9 cellular contexts compared by ENCODE assay signal in genomic region chr7:157689269-157690057, GRCh38.
DNase-seq lines count a peak whose midpoint lies in the region; TF ChIP-seq lines count a peak whose summit lies in the region.
"Had no signal": no experiment of that assay in that cellular context is flagged by ENCODE, and none has a peak within 500 bp of the region (broad histone marks: within the 10 kb centered on the region; RNA-seq: fewer than 3 reads in every experiment).

No MANE protein-coding gene starts in this region.

- H3K27ac ChIP-seq in neural cell (ENCODE audit: low read length): peak overlapping the region; percentile 99

- no peaks in the 10 kb centered on the region for H3K9me3 ChIP-seq in HAP-1
- H3K9me3 ChIP-seq in neural cell (ENCODE audit: low read length): no peaks in the 10 kb centered on the region

- TF ChIP-seq EP300 in neural cell (conservative IDR thresholded peaks at IDR 0.05; ENCODE audit: poor library complexity, severe bottlenecking): peak; percentile 11

- peaks cover 10% of the 10 kb centered on the region for H3K4me1 ChIP-seq in HAP-1

- TF ChIP-seq CTCF in BJ (IDR thresholded peaks at IDR 0.05; ENCODE audit: insufficient read depth, low read depth, low read length) (no peak), astrocyte of the spinal cord (IDR thresholded peaks at IDR 0.05; ENCODE audit: low read depth, low read length) (no peak), neural cell (IDR thresholded peaks at IDR 0.05; ENCODE audit: poor library complexity, severe bottlenecking) (peak; percentile 52)

- H4K20me1 ChIP-seq in neural cell (ENCODE audit: insufficient read depth): peaks cover 12% of the 10 kb centered on the region

- peak overlapping the region; percentile 64 for H3K4me2 ChIP-seq in neural cell (ENCODE audit: low read length)

- H3K9me2 ChIP-seq in neural cell (ENCODE audit: insufficient read depth, low read length): no peaks in the 10 kb centered on the region

- POLR2A ChIA-PET in BJ (lab: Charles Lee): no interaction called here

- in situ Hi-C loops in HAP-1 (cut with MboI; ENCODE audit: low sequenced_read_pairs): no loop called here
- in situ Hi-C loops in astrocyte of the spinal cord (cut with HindIII; ENCODE audit: low sequenced_read_pairs): no loop called here

- CTCF ChIA-PET in BJ (lab: Yijun Ruan, JAX): no interaction called here

- no peak overlapping the region for H2AFZ ChIP-seq in neural cell (ENCODE audit: low read depth, low read length)

- TF ChIP-seq RAD21 in neural cell (conservative IDR thresholded peaks at IDR 0.05): peak; percentile 50

- H3K4me3 ChIP-seq in BJ (ENCODE audit: low read depth, low read length): peak overlapping the region; percentile 44
- peak overlapping the region; percentile 36 for H3K4me3 ChIP-seq in HAP-1
- H3K4me3 ChIP-seq in astrocyte of the spinal cord (ENCODE audit: low read depth, low read length): peak overlapping the region; percentile 46
- peak overlapping the region; percentile 98 for H3K4me3 ChIP-seq in neural cell (ENCODE audit: low read length)

- peak overlapping the region; percentile 99 for H3K9ac ChIP-seq in neural cell (ENCODE audit: low read length)

- 0 out of 2 replicates have a peak, but pooled peaks cover 5% of the 10 kb centered on the region for H3K27me3 ChIP-seq in BJ (ENCODE audit: control insufficient read depth, insufficient read depth, low read length)
- H3K27me3 ChIP-seq in HAP-1 (ENCODE audit: low read depth): 0 out of 2 replicates have a peak, but pooled peaks cover 5% of the 10 kb centered on the region
- no peaks in the 10 kb centered on the region for H3K27me3 ChIP-seq in neural cell (ENCODE audit: insufficient read depth, low read depth, low read length)

- H3K36me3 ChIP-seq in BJ (ENCODE audit: control insufficient read depth, insufficient read depth, low read length) (no peaks in the 10 kb centered on the region), HAP-1 (replicated peaks) (no peaks in the 10 kb centered on the region), neural cell (ENCODE audit: insufficient read depth, low read length) (no peaks in the 10 kb centered on the region)

- DNase-seq in BJ (ENCODE audit: low read depth): no peak
- peak in 1 of 2 experiments; percentile 33 for DNase-seq in HAP-1 (ENCODE audit: low spot score in 2 of 2)
- DNase-seq in astrocyte of the spinal cord (ENCODE audit: low read depth, low spot score): no peak
- no peak for DNase-seq in DMS153 (lab: John Stamatoyannopoulos, UW)
- no peak for DNase-seq in NK-92 (lab: John Stamatoyannopoulos, UW; ENCODE audit: unreplicated experiment)
- DNase-seq in HuH-7 (ENCODE audit: low spot score): no peak
- DNase-seq in GM19240 (ENCODE audit: insufficient read length, low spot score): no peak
- DNase-seq: activated gamma-delta T cell treated with Interleukin-2 at 50 U/mL for 16 hours had no signal

- peaks cover 5% of the 10 kb centered on the region for H3F3A ChIP-seq in neural cell (ENCODE audit: insufficient read depth, low read length, poor library complexity, severe bottlenecking)

- peaks cover 68% of the 10 kb centered on the region for H3K79me2 ChIP-seq in neural cell (replicated peaks; ENCODE audit: insufficient read depth, low read length)

TF ChIP-seq in neural cell, 6 proteins besides CTCF, POLR2A, EP300 and RAD21:
- TF ChIP-seq REST (IDR thresholded peaks at IDR 0.05; ENCODE audit: borderline replicate concordance) (no peak), EZH2 (IDR thresholded peaks at IDR 0.05; ENCODE audit: borderline replicate concordance, insufficient read depth, low read length, poor library complexity, severe bottlenecking) (no peak), POLR2AphosphoS5 (IDR thresholded peaks at IDR 0.05) (peak; percentile 66), MXI1 (conservative IDR thresholded peaks at IDR 0.05; ENCODE audit: poor library complexity, severe bottlenecking) (no peak), SMC3 (conservative IDR thresholded peaks at IDR 0.05; ENCODE audit: poor library complexity) (peak; percentile 17), TAF1 (IDR thresholded peaks at IDR 0.05; ENCODE audit: low read depth) (peak; percentile 64)
TF ChIP-seq in neural cell: peak in this region for 3.

Comparison
In these comparisons a context has a peak if more than half of its experiments do, and no peak if none do; other contexts are left out.
1. H3K4me3 ChIP-seq: peak in every context shown above with its lines; median percentile 98 in neural cell; 46 in astrocyte of the spinal cord; 44 in BJ; 36 in HAP-1.